Comparison of ENCODE assay signal across 8 cellular contexts in the genomic region with DNA sequence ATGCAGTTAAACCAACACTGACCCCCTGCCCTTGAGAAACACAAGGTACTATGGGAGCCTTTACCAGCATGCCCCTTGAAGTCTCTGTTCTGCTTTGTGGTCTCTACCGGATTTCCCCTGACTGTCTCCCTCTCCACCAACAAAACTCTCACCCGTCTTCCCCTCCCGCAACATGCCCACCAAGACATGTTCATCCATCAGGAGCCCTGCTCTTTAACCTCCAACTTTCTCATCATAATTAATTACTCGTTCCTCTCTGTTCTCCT. TPM values are rescaled to one million over a fixed set of nuclear protein-coding genes. Genes with fewer than 3 reads are reported as not detected.
DNase-seq lines count a peak whose midpoint lies in the region; ATAC-seq and TF ChIP-seq lines count a peak whose summit lies in the region.

No MANE protein-coding gene starts in this region.

- no peak for TF ChIP-seq CTCF in GM06990 (IDR thresholded peaks at IDR 0.05; ENCODE audit: insufficient read depth, low read length, poor library complexity, severe bottlenecking)

- DNase-seq in GM06990 (ENCODE audit: extremely low read depth, insufficient read length) (no peak), KG1 (lab: John Stamatoyannopoulos, UW) (peak; percentile 49), NCI-H345 (lab: John Stamatoyannopoulos, UW) (no peak), DMS79 treated with DMSO at 0.1 percent for 48 hours (lab: John Stamatoyannopoulos, UW) (no peak)
- DNase-seq in activated naive CD8-positive, alpha-beta T cell treated with anti-CD3 and anti-CD28 coated beads, Interleukin-2, amount 10 ng/mL, durations not matched to agents 7 days and 5 days, result no peak

- peak; percentile 51 for ATAC-seq in GM21528 (IDR thresholded peaks at IDR 0.05; ENCODE audit: low FRiP score, unreplicated experiment)
- peak; percentile 38 for ATAC-seq in activated naive CD8-positive, alpha-beta T cell treated with anti-CD3 and anti-CD28 coated beads, Interleukin-2, amount 10 ng/mL, durations not matched to agents 7 days and 5 days (ENCODE audit: low read depth)

- peak overlapping the region; percentile 91 for H3K27ac Mint-ChIP-seq in activated naive CD8-positive, alpha-beta T cell treated with anti-CD3 and anti-CD28 coated beads, Interleukin-2, amount 10 ng/mL, durations not matched to agents 7 days and 5 days
- H3K27ac Mint-ChIP-seq in stimulated activated naive CD8-positive, alpha-beta T cell treated with anti-CD3 and anti-CD28 coated beads, Interleukin-15, Interleukin-2, amounts not matched to agents 100 ng/mL and 50 ng/mL, for 24 hours, result peak overlapping the region; percentile 99

- H3K4me3 Mint-ChIP-seq in activated naive CD8-positive, alpha-beta T cell treated with anti-CD3 and anti-CD28 coated beads, Interleukin-2, amount 10 ng/mL, durations not matched to agents 7 days and 5 days, result peak overlapping the region; percentile 90
- peak overlapping the region; percentile 96 for H3K4me3 Mint-ChIP-seq in stimulated activated naive CD8-positive, alpha-beta T cell treated with anti-CD3 and anti-CD28 coated beads, Interleukin-15, Interleukin-2, amounts not matched to agents 100 ng/mL and 50 ng/mL, for 24 hours

- H3K27me3 Mint-ChIP-seq in activated naive CD8-positive, alpha-beta T cell treated with anti-CD3 and anti-CD28 coated beads, Interleukin-2, amount 10 ng/mL, durations not matched to agents 7 days and 5 days, result no peaks in the 10 kb centered on the region
- no peaks in the 10 kb centered on the region for H3K27me3 Mint-ChIP-seq in stimulated activated naive CD8-positive, alpha-beta T cell treated with anti-CD3 and anti-CD28 coated beads, Interleukin-15, Interleukin-2, amounts not matched to agents 100 ng/mL and 50 ng/mL, for 24 hours

- H3K4me1 Mint-ChIP-seq in activated naive CD8-positive, alpha-beta T cell treated with anti-CD3 and anti-CD28 coated beads, Interleukin-2, amount 10 ng/mL, durations not matched to agents 7 days and 5 days, result peaks cover 13% of the 10 kb centered on the region
- H3K4me1 Mint-ChIP-seq in stimulated activated naive CD8-positive, alpha-beta T cell treated with anti-CD3 and anti-CD28 coated beads, Interleukin-15, Interleukin-2, amounts not matched to agents 100 ng/mL and 50 ng/mL, for 24 hours (ENCODE audit: low read depth), result peaks cover 34% of the 10 kb centered on the region

- no peaks in the 10 kb centered on the region for H3K27me3 ChIP-seq in GM06990 (replicated peaks; ENCODE audit: control insufficient read depth, insufficient read depth, low read length)

- H3K9me3 Mint-ChIP-seq in activated naive CD8-positive, alpha-beta T cell treated with anti-CD3 and anti-CD28 coated beads, Interleukin-2, amount 10 ng/mL, durations not matched to agents 7 days and 5 days, result no peaks in the 10 kb centered on the region
- H3K9me3 Mint-ChIP-seq in stimulated activated naive CD8-positive, alpha-beta T cell treated with anti-CD3 and anti-CD28 coated beads, Interleukin-15, Interleukin-2, amounts not matched to agents 100 ng/mL and 50 ng/mL, for 24 hours, result peaks cover 5% of the 10 kb centered on the region

- H3K36me3 Mint-ChIP-seq in activated naive CD8-positive, alpha-beta T cell treated with anti-CD3 and anti-CD28 coated beads, Interleukin-2, amount 10 ng/mL, durations not matched to agents 7 days and 5 days, result peaks cover 13% of the 10 kb centered on the region
- peaks cover 30% of the 10 kb centered on the region for H3K36me3 Mint-ChIP-seq in stimulated activated naive CD8-positive, alpha-beta T cell treated with anti-CD3 and anti-CD28 coated beads, Interleukin-15, Interleukin-2, amounts not matched to agents 100 ng/mL and 50 ng/mL, for 24 hours (ENCODE audit: low read depth)

- H3K4me3 ChIP-seq in GM06990 (replicated peaks; ENCODE audit: low read depth, low read length) (peak overlapping the region; percentile 78), iPS-18c (ENCODE audit: insufficient read depth, low read depth, low read length) (peak overlapping the region; percentile 100)

- no peaks in the 10 kb centered on the region for H3K9me3 ChIP-seq in iPS-18c (ENCODE audit: control insufficient read depth, insufficient read depth, low read length)

- H3K36me3 ChIP-seq in GM06990 (ENCODE audit: control insufficient read depth, insufficient read depth, low read length), result no peaks in the 10 kb centered on the region

- POLR2A ChIA-PET in activated naive CD8-positive, alpha-beta T cell treated with anti-CD3 and anti-CD28 coated beads, Interleukin-2, amount 10 ng/mL, durations not matched to agents 7 days and 5 days (lab: Charles Lee), result interaction anchor here (1.0 kb wide), 1 partner anchor 23 kb away, joined by 4 read pairs; no protein-coding TSS in a partner anchor

RNA-seq across cellular contexts. Expression of a gene that starts 1.1 kb away (rescaled TPM):
- total RNA-seq in activated naive CD8-positive, alpha-beta T cell treated with anti-CD3 and anti-CD28 coated beads, Interleukin-2, amount 10 ng/mL, durations not matched to agents 7 days and 5 days, result 1 to 10 TPM; 1.2 to 1.3 TPM

RNA-seq across cellular contexts. Expression of a gene that starts 43.0 kb away (rescaled TPM):
- 1 to 10 TPM; 6.9 to 8.6 TPM for total RNA-seq in activated naive CD8-positive, alpha-beta T cell treated with anti-CD3 and anti-CD28 coated beads, Interleukin-2, amount 10 ng/mL, durations not matched to agents 7 days and 5 days
